Comparison of ENCODE assay signal across 21 cellular contexts in genomic region chr21:42629856-42630410, GRCh38.
"Had no signal": no experiment of that assay in that cellular context is flagged by ENCODE, and none has a peak within 500 bp of the region (broad histone marks: within the 10 kb centered on the region; RNA-seq: fewer than 3 reads in every experiment).

No MANE protein-coding gene starts in this region.

- H3K27ac Mint-ChIP-seq: activated CD4-positive, alpha-beta memory T cell treated with anti-CD3 and anti-CD28 coated beads, Interleukin-2, amount 10 ng/mL, durations not matched to agents 7 days and 5 days; activated naive CD8-positive, alpha-beta T cell treated with anti-CD3 and anti-CD28 coated beads, Interleukin-2, amount 50 U/mL, for 24 hours; activated T-cell treated with anti-CD3 and anti-CD28 coated beads, Interleukin-2, amount 50 U/mL, for 72 hours; effector memory CD8-positive, alpha-beta T cell; natural killer cell treated with Interleukin-12 subunit alpha and Interleukin-12 subunit beta and Interleukin-15 and Interleukin-18, amount 100 ng/mL, for 72 hours; stimulated activated memory B cell treated with anti-CD40 and anti-IgM and Interleukin-4, amounts not matched to agents 10 μg/mL and 1 μg/mL and 100 μg/mL, for 72 hours; T-helper 17 cell had no signal

- H3K27me3 ChIP-seq: right atrium auricular region, vagina had no signal

- H3K4me3 Mint-ChIP-seq: activated CD4-positive, alpha-beta memory T cell treated with anti-CD3 and anti-CD28 coated beads, Interleukin-2, amount 10 ng/mL, durations not matched to agents 7 days and 5 days; activated naive CD8-positive, alpha-beta T cell treated with anti-CD3 and anti-CD28 coated beads, Interleukin-2, amount 50 U/mL, for 24 hours; activated T-cell treated with anti-CD3 and anti-CD28 coated beads, Interleukin-2, amount 50 U/mL, for 72 hours; effector memory CD8-positive, alpha-beta T cell; natural killer cell treated with Interleukin-12 subunit alpha and Interleukin-12 subunit beta and Interleukin-15 and Interleukin-18, amount 100 ng/mL, for 72 hours; stimulated activated memory B cell treated with anti-CD40 and anti-IgM and Interleukin-4, amounts not matched to agents 10 μg/mL and 1 μg/mL and 100 μg/mL, for 72 hours; T-helper 17 cell had no signal

- H3K27me3 Mint-ChIP-seq: activated naive CD8-positive, alpha-beta T cell treated with anti-CD3 and anti-CD28 coated beads, Interleukin-2, amount 50 U/mL, for 24 hours; natural killer cell treated with Interleukin-12 subunit alpha and Interleukin-12 subunit beta and Interleukin-15 and Interleukin-18, amount 100 ng/mL, for 72 hours had no signal

- DNase-seq: activated CD4-positive, alpha-beta memory T cell treated with anti-CD3 and anti-CD28 coated beads, Interleukin-2, amount 10 ng/mL, durations not matched to agents 7 days and 5 days; activated CD4-positive, alpha-beta T cell treated with anti-CD3 and anti-CD28 coated beads for 48 hours; activated CD4-positive, CD25-positive, alpha-beta regulatory T cell; activated gamma-delta T cell; activated naive CD4-positive, alpha-beta T cell treated with anti-CD3 and anti-CD28 coated beads, Interleukin-2, amount 50 U/mL, for 16 hours; activated naive CD8-positive, alpha-beta T cell treated with anti-CD3 and anti-CD28 coated beads, Interleukin-2, amount 50 U/mL, for 24 hours; activated T-cell treated with anti-CD3 and anti-CD28 coated beads, Interleukin-2, amount 50 U/mL, for 72 hours; caudate nucleus; effector memory CD8-positive, alpha-beta T cell; hypothalamus; left ventricle myocardium superior; stomach; T-helper 17 cell; trophoblast cell had no signal

- H3K36me3 Mint-ChIP-seq: natural killer cell treated with Interleukin-12 subunit alpha and Interleukin-12 subunit beta and Interleukin-15 and Interleukin-18, amount 100 ng/mL, for 72 hours; stimulated activated memory B cell treated with anti-CD40 and anti-IgM and Interleukin-4, amounts not matched to agents 10 μg/mL and 1 μg/mL and 100 μg/mL, for 72 hours had no signal

- ATAC-seq: activated naive CD8-positive, alpha-beta T cell treated with anti-CD3 and anti-CD28 coated beads, Interleukin-2, amount 50 U/mL, for 24 hours; activated T-cell treated with anti-CD3 and anti-CD28 coated beads, Interleukin-2, amount 50 U/mL, for 72 hours; effector memory CD8-positive, alpha-beta T cell; natural killer cell treated with Interleukin-12 subunit alpha and Interleukin-12 subunit beta and Interleukin-15 and Interleukin-18, amount 100 ng/mL, for 72 hours; psoas muscle; stimulated activated memory B cell treated with anti-CD40 and anti-IgM and Interleukin-4, amounts not matched to agents 10 μg/mL and 1 μg/mL and 100 μg/mL, for 72 hours; T-helper 17 cell had no signal

- H3K4me1 ChIP-seq: esophagus muscularis mucosa, psoas muscle, vagina had no signal

- H3K36me3 ChIP-seq: esophagus muscularis mucosa, right atrium auricular region, stomach, vagina had no signal

- H3K9me3 Mint-ChIP-seq: activated CD4-positive, alpha-beta memory T cell treated with anti-CD3 and anti-CD28 coated beads, Interleukin-2, amount 10 ng/mL, durations not matched to agents 7 days and 5 days; activated naive CD8-positive, alpha-beta T cell treated with anti-CD3 and anti-CD28 coated beads, Interleukin-2, amount 50 U/mL, for 24 hours; activated T-cell treated with anti-CD3 and anti-CD28 coated beads, Interleukin-2, amount 50 U/mL, for 72 hours; effector memory CD8-positive, alpha-beta T cell; natural killer cell treated with Interleukin-12 subunit alpha and Interleukin-12 subunit beta and Interleukin-15 and Interleukin-18, amount 100 ng/mL, for 72 hours; stimulated activated memory B cell treated with anti-CD40 and anti-IgM and Interleukin-4, amounts not matched to agents 10 μg/mL and 1 μg/mL and 100 μg/mL, for 72 hours had no signal

- H3K4me1 Mint-ChIP-seq: activated CD4-positive, alpha-beta memory T cell treated with anti-CD3 and anti-CD28 coated beads, Interleukin-2, amount 10 ng/mL, durations not matched to agents 7 days and 5 days; stimulated activated memory B cell treated with anti-CD40 and anti-IgM and Interleukin-4, amounts not matched to agents 10 μg/mL and 1 μg/mL and 100 μg/mL, for 72 hours; T-helper 17 cell had no signal

- H3K9me3 ChIP-seq: esophagus muscularis mucosa, psoas muscle, right atrium auricular region, stomach, vagina had no signal

- H3K4me3 ChIP-seq: esophagus muscularis mucosa, psoas muscle, right atrium auricular region, skin epidermis, stomach, vagina had no signal

- H3K27ac ChIP-seq: esophagus muscularis mucosa, psoas muscle, right atrium auricular region, skin epidermis, stomach, vagina had no signal
